Comparison of ENCODE assay signal across 19 cellular contexts in the genomic region with DNA sequence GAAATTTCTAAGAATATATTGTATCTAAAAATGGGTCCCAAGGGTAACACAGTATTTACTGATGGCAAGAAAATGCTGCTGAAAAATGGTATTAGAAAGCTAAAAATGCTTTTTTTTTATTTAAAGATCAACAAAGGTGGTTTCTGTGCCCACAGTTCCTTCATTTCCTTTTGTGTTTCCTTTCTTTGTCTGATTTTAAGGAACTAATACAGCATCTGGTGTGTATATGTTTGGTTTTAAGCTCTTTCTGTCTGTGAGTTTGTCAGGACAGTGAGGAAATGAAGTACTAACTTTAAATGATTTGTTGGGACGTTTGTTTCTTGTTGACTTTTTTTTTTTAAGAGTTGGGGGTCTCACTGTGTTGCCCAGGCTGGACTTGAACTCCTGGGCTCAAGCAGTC. TPM values are rescaled to one million over a fixed set of nuclear protein-coding genes. Genes with fewer than 3 reads are reported as not detected.
DNase-seq lines count a peak whose midpoint lies in the region; ATAC-seq and TF ChIP-seq lines count a peak whose summit lies in the region.
"Had no signal": no experiment of that assay in that cellular context is flagged by ENCODE, and none has a peak within 500 bp of the region (broad histone marks: within the 10 kb centered on the region; RNA-seq: fewer than 3 reads in every experiment).

No MANE protein-coding gene starts in this region.

- TF ChIP-seq POLR2A in spleen (IDR thresholded peaks at IDR 0.05), result no peak
- no peak for TF ChIP-seq POLR2A in gastroesophageal sphincter (IDR thresholded peaks at IDR 0.05)
- no peak for TF ChIP-seq POLR2A in ovary (IDR thresholded peaks at IDR 0.05)

- H3K36me3 Mint-ChIP-seq in activated CD4-positive, alpha-beta T cell treated with anti-CD3 and anti-CD28 coated beads for 36 hours (ENCODE audit: low read depth), result peaks cover 38% of the 10 kb centered on the region
- H3K36me3 Mint-ChIP-seq in activated naive CD8-positive, alpha-beta T cell treated with anti-CD3 and anti-CD28 coated beads for 36 hours, result peaks cover 44% of the 10 kb centered on the region

- in situ Hi-C loops in KBM-7 (cut with MboI; ENCODE audit: low pct_unique_long_range_greater_than_20kb, low sequenced_read_pairs), result no loop called here

- TF ChIP-seq EP300 in gastroesophageal sphincter (IDR thresholded peaks at IDR 0.05) (no peak), ovary (IDR thresholded peaks at IDR 0.05) (no peak)

- no peaks in the 10 kb centered on the region for H3K9me3 Mint-ChIP-seq in activated CD4-positive, alpha-beta T cell treated with anti-CD3 and anti-CD28 coated beads for 36 hours (ENCODE audit: low read depth)
- H3K9me3 Mint-ChIP-seq in activated naive CD8-positive, alpha-beta T cell treated with anti-CD3 and anti-CD28 coated beads for 36 hours, result no peaks in the 10 kb centered on the region

- H3K27me3 Mint-ChIP-seq in activated CD4-positive, alpha-beta T cell treated with anti-CD3 and anti-CD28 coated beads for 36 hours, result no peaks in the 10 kb centered on the region
- H3K27me3 Mint-ChIP-seq in activated naive CD8-positive, alpha-beta T cell treated with anti-CD3 and anti-CD28 coated beads for 36 hours, result no peaks in the 10 kb centered on the region
- H3K27me3 Mint-ChIP-seq: activated CD8-positive, alpha-beta memory T cell treated with anti-CD3 and anti-CD28 coated beads, Interleukin-2, amount 10 ng/mL, durations not matched to agents 7 days and 5 days had no signal

- H3K36me3 ChIP-seq in spleen, result peaks cover 0 to 35% (median 2%) of the 10 kb centered on the region in 6 donors
- peaks cover 0 to 24% of the 10 kb centered on the region in 2 donors for H3K36me3 ChIP-seq in gastroesophageal sphincter
- H3K36me3 ChIP-seq in ovary, result no peaks in the 10 kb centered on the region
- H3K36me3 ChIP-seq: HAP-1 had no signal

- H3K27ac Mint-ChIP-seq in activated CD4-positive, alpha-beta T cell treated with anti-CD3 and anti-CD28 coated beads for 36 hours, result peak overlapping the region; percentile 65
- H3K27ac Mint-ChIP-seq in activated naive CD8-positive, alpha-beta T cell treated with anti-CD3 and anti-CD28 coated beads for 36 hours, result peak overlapping the region; percentile 47
- H3K27ac Mint-ChIP-seq: activated CD8-positive, alpha-beta memory T cell treated with anti-CD3 and anti-CD28 coated beads, Interleukin-2, amount 10 ng/mL, durations not matched to agents 7 days and 5 days had no signal

- CTCF ChIA-PET in activated CD4-positive, alpha-beta T cell treated with anti-CD3 and anti-CD28 coated beads for 36 hours (lab: Charles Lee), result interaction anchor here (0.6 to 2.2 kb wide), 5 partner anchors 9 to 51 kb away, joined by 3 to 5 read pairs (median 3); no protein-coding TSS in a partner anchor

- H3K4me1 Mint-ChIP-seq in activated CD4-positive, alpha-beta T cell treated with anti-CD3 and anti-CD28 coated beads for 36 hours, result peaks cover 81% of the 10 kb centered on the region
- peaks cover 72% of the 10 kb centered on the region for H3K4me1 Mint-ChIP-seq in activated naive CD8-positive, alpha-beta T cell treated with anti-CD3 and anti-CD28 coated beads for 36 hours

- POLR2A ChIA-PET in activated CD4-positive, alpha-beta T cell treated with anti-CD3 and anti-CD28 coated beads for 36 hours (lab: Charles Lee), result interaction anchor here (0.6 to 1.2 kb wide), 2 partner anchors 16 to 285 kb away, joined by 3 to 4 read pairs; no protein-coding TSS in a partner anchor

- 13 to 26% (median 21%) methylated on average over 1 of the region's 1 CpG for WGBS in spleen, 5 donors
- 40 to 45% methylated on average over 1 of the region's 1 CpG for WGBS in gastroesophageal sphincter (ENCODE audit: low coverage in 1 of 2), 2 donors
- 63 to 69% (median 65%) methylated on average over 1 of the region's 1 CpG for WGBS in ovary, 3 donors

- no peaks in the 10 kb centered on the region for H3K27me3 ChIP-seq in spleen (replicated peaks in 1 of 7)
- H3K27me3 ChIP-seq in gastroesophageal sphincter, result no peaks in the 10 kb centered on the region
- H3K27me3 ChIP-seq in ovary, result no peaks in the 10 kb centered on the region
- H3K27me3 ChIP-seq: body of pancreas, upper lobe of left lung had no signal

- TF ChIP-seq CTCF in spleen (IDR thresholded peaks at IDR 0.05 in 8 of 11, conservative IDR thresholded peaks at IDR 0.05 in 3 of 11) (no peak), gastroesophageal sphincter (IDR thresholded peaks at IDR 0.05) (no peak), ovary (IDR thresholded peaks at IDR 0.05) (no peak)

- H3K4me1 ChIP-seq in spleen (peaks cover 15 to 98% (median 60%) of the 10 kb centered on the region in 6 donors), gastroesophageal sphincter (peaks cover 0 to 8% (median 0%) of the 10 kb centered on the region in 3 donors), ovary (ENCODE audit: insufficient read depth) (no peaks in the 10 kb centered on the region)

- no peak overlapping the region for H3K4me3 Mint-ChIP-seq in activated CD4-positive, alpha-beta T cell treated with anti-CD3 and anti-CD28 coated beads for 36 hours
- H3K4me3 Mint-ChIP-seq in activated naive CD8-positive, alpha-beta T cell treated with anti-CD3 and anti-CD28 coated beads for 36 hours, result no peak overlapping the region
- H3K4me3 Mint-ChIP-seq: activated CD8-positive, alpha-beta memory T cell treated with anti-CD3 and anti-CD28 coated beads, Interleukin-2, amount 10 ng/mL, durations not matched to agents 7 days and 5 days had no signal

- intact Hi-C loops in activated CD4-positive, alpha-beta T cell treated with anti-CD3 and anti-CD28 coated beads for 36 hours (cut with DNase I, micrococcal nuclease), result no loop called here
- intact Hi-C loops in spleen (cut with DNase I; ENCODE audit: low total_unique reads), result no loop called here
- intact Hi-C loops in ovary (cut with DNase I), result no loop called here

- H3K4me3 ChIP-seq in spleen (no peak overlapping the region), gastroesophageal sphincter (no peak overlapping the region), ovary (no peak overlapping the region)
- H3K4me3 ChIP-seq: A549, body of pancreas, HAP-1, upper lobe of left lung had no signal

- ATAC-seq in activated CD4-positive, alpha-beta T cell treated with anti-CD3 and anti-CD28 coated beads for 36 hours, result no peak
- ATAC-seq in gastroesophageal sphincter, result no peak
- ATAC-seq: A549; activated CD8-positive, alpha-beta memory T cell treated with anti-CD3 and anti-CD28 coated beads, Interleukin-2, amount 10 ng/mL, durations not matched to agents 7 days and 5 days; body of pancreas had no signal

- DNase-seq in activated CD4-positive, alpha-beta T cell treated with anti-CD3 and anti-CD28 coated beads for 36 hours, result no peak
- DNase-seq in activated CD4-positive, alpha-beta T cell treated with anti-CD3 and anti-CD28 coated beads for 1 hour, result no peak
- DNase-seq in KBM-7 (peak; percentile 67), spleen (no peak), ovary (no peak)
- DNase-seq in activated naive CD8-positive, alpha-beta T cell treated with anti-CD3 and anti-CD28 coated beads for 36 hours, result no peak
- DNase-seq in activated CD4-positive, CD25-positive, alpha-beta regulatory T cell (lab: John Stamatoyannopoulos, UW), result no peak
- DNase-seq: activated CD4-positive, alpha-beta T cell treated with anti-CD3 and anti-CD28 coated beads for 48 hours; activated CD8-positive, alpha-beta memory T cell treated with anti-CD3 and anti-CD28 coated beads, Interleukin-2, amount 10 ng/mL, durations not matched to agents 7 days and 5 days; body of pancreas; kidney glomerular epithelial cell; MM.1S; retina; stimulated activated CD4-positive, alpha-beta T cell treated with anti-CD3 and anti-CD28 coated beads, Interleukin-4, amount 100 ng/mL, for 24 hours; SW 1271; upper lobe of left lung had no signal

- H3K9me3 ChIP-seq in spleen (no peaks in the 10 kb centered on the region), gastroesophageal sphincter (no peaks in the 10 kb centered on the region), ovary (no peaks in the 10 kb centered on the region)
- H3K9me3 ChIP-seq: A549, body of pancreas, HAP-1, upper lobe of left lung had no signal

- peak overlapping the region in 5 of 8 donors; percentile 24 to 61 (median 45) for H3K27ac ChIP-seq in spleen
- H3K27ac ChIP-seq in gastroesophageal sphincter, result no peak overlapping the region
- no peak overlapping the region for H3K27ac ChIP-seq in ovary
- H3K27ac ChIP-seq: A549, body of pancreas had no signal

RNA-seq across cellular contexts. Expression of gene RASA2, which starts 38.2 kb away (rescaled TPM):
- total RNA-seq in activated CD4-positive, alpha-beta T cell treated with anti-CD3 and anti-CD28 coated beads for 36 hours, result 10 to 100 TPM; 30.8 to 32.0 TPM
- total RNA-seq in activated naive CD8-positive, alpha-beta T cell treated with anti-CD3 and anti-CD28 coated beads for 36 hours, result 10 to 100 TPM; 36.1 to 40.2 TPM
- total RNA-seq in spleen (10 to 100 TPM; 37.5 to 90.6 (median 52.8) TPM), gastroesophageal sphincter (10 to 100 TPM; 10.6 to 15.5 (median 14.8) TPM), ovary (10 to 100 TPM; 16.7 to 28.1 (median 18.8) TPM)
- polyA plus RNA-seq in spleen (10 to 100 TPM in 2 of 3 donors, 1 to 10 TPM in 1; 9.4 to 11.5 (median 10.8) TPM), ovary (10 to 100 TPM in 1 of 2 donors, 1 to 10 TPM in 1; 6.9 to 10.2 TPM)

Comparison
In these comparisons a context has a peak if more than half of its experiments do, and no peak if none do; other contexts are left out.
1. H3K27ac ChIP-seq: peak in spleen (5 of 8); none in gastroesophageal sphincter (0 of 4) and ovary (0 of 2).